11 cellular contexts compared by ENCODE assay signal in genomic region chr4:119238068-119238722, GRCh38. TPM values are rescaled to one million over a fixed set of nuclear protein-coding genes. Genes with fewer than 3 reads are reported as not detected.
DNase-seq lines count a peak whose midpoint lies in the region; ATAC-seq and TF ChIP-seq lines count a peak whose summit lies in the region.
"Had no signal": no experiment of that assay in that cellular context is flagged by ENCODE, and none has a peak within 500 bp of the region (broad histone marks: within the 10 kb centered on the region; RNA-seq: fewer than 3 reads in every experiment).

No MANE protein-coding gene starts in this region.

- DNase-seq in foreskin keratinocyte = peak; percentile 10 to 36
- DNase-seq in DMS79 (lab: John Stamatoyannopoulos, UW) = no peak
- DNase-seq in COLO829 (ENCODE audit: low spot score) = no peak
- no peak for DNase-seq in foreskin melanocyte
- no peak for DNase-seq in inferior parietal cortex (ENCODE audit: extremely low spot score)
- DNase-seq: NCI-H2081, posterior cingulate gyrus, thyroid gland had no signal

- H3K4me1 ChIP-seq in foreskin keratinocyte = peaks cover 5% of the 10 kb centered on the region

- no peaks in the 10 kb centered on the region for H3K27me3 ChIP-seq in foreskin keratinocyte
- H3K27me3 ChIP-seq: thyroid gland had no signal

- no peak overlapping the region for H3K27ac ChIP-seq in foreskin keratinocyte
- H3K27ac ChIP-seq: thyroid gland had no signal

- peak; percentile 95 for ATAC-seq in GM18858 (IDR thresholded peaks at IDR 0.05; ENCODE audit: unreplicated experiment)
- peak; percentile 97 for ATAC-seq in GM21528 (IDR thresholded peaks at IDR 0.05; ENCODE audit: low FRiP score, unreplicated experiment)
- ATAC-seq in HG03442 (IDR thresholded peaks at IDR 0.05; ENCODE audit: unreplicated experiment) = peak; percentile 99
- ATAC-seq in foreskin keratinocyte = peak; percentile 65

- TF ChIP-seq CTCF in foreskin keratinocyte (conservative IDR thresholded peaks at IDR 0.05) = no peak

RNA-seq across cellular contexts. Expression of gene USP53, which starts 25.7 kb away (rescaled TPM):
- 22.7 and 24.5 TPM in 2 replicates for total RNA-seq in foreskin keratinocyte
- polyA plus RNA-seq in foreskin keratinocyte = 3.0 and 4.3 TPM in 2 replicates

Comparison
In these comparisons a context has a peak if more than half of its experiments do, and no peak if none do; other contexts are left out.
1. DNase-seq: peak in foreskin keratinocyte (2 of 2); none in DMS79 (single experiment), COLO829 (single experiment), foreskin melanocyte (single experiment) and inferior parietal cortex (single experiment).
2. Peak in every context shown above with its lines, with median percentiles within 50 percentile points of each other: ATAC-seq.